9 cellular contexts compared by ENCODE assay signal in the genomic region with DNA sequence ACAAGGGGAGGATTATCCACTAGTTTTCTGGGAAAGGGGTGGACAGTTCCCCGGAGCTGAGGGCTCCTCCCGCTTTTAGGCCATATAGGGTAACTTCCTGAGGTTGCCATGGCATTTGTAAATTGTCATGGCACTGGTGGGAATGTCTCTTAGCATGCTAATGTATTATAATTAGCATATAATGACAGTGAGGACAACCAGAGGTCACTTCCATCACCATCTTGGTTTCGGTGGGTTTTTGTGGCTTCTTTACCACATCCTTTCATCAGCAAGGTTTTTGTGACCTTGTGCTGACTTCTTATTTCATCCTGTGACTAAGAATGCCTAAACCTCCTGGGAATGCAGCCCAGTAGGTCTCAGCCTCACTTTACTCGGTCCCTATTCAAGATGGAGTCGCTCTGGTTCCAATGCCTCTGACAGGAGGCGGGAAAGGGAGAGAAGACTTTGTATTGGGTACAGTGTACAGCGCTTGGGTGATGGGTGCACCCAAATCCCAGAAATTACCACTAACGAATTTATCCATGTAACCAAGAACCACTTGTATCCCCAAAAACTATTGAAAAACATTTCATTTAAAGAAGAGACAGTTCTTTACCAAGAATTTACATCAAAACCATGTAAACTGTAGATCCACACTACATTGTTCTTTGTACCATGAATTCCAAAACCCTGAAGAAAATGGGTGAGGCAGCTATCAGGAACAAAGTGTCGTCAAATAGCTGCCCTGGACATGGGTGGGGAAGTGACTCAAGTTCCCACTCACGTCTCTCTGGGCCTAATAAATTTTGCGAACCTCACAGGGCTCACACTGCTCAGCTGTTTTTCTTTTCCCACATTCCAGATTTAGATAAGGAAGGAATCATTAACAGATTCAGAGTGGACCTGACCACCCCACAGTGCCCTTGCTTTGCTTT. TPM values are rescaled to one million over a fixed set of nuclear protein-coding genes. Genes with fewer than 3 reads are reported as not detected.
DNase-seq lines count a peak whose midpoint lies in the region; ATAC-seq, FAIRE-seq and TF ChIP-seq lines count a peak whose summit lies in the region.
"Had no signal": no experiment of that assay in that cellular context is flagged by ENCODE, and none has a peak within 500 bp of the region (broad histone marks: within the 10 kb centered on the region; RNA-seq: fewer than 3 reads in every experiment).

No MANE protein-coding gene starts in this region.

- H3K27me3 ChIP-seq in lower lobe of right lung (ENCODE audit: low read depth) = peaks cover 11% of the 10 kb centered on the region
- no peaks in the 10 kb centered on the region for H3K27me3 ChIP-seq in tibial nerve

- intact Hi-C loops in lower lobe of right lung (cut with DNase I) = no loop called here

- peak; percentile 82 for FAIRE-seq in GM12891 (lab: Jason Lieb, UNC)

- TF ChIP-seq CTCF in lower lobe of right lung (IDR thresholded peaks at IDR 0.05) (no peak), tibial nerve (IDR thresholded peaks at IDR 0.05) (no peak)

- no peak for TF ChIP-seq EP300 in tibial nerve (IDR thresholded peaks at IDR 0.05)

- H3K36me3 ChIP-seq in lower lobe of right lung (no peaks in the 10 kb centered on the region), tibial nerve (no peaks in the 10 kb centered on the region)

- WGBS in tibial nerve, 2 donors = 72 to 76% methylated on average over 11 of the region's 11 CpGs

- H3K27ac ChIP-seq in lower lobe of right lung (no peak overlapping the region), tibial nerve (peak overlapping the region in 1 of 4 donors; percentile 30)

- no peak for DNase-seq in GM12891 (ENCODE audit: insufficient read length, low spot score)
- DNase-seq in T1000 (lab: John Stamatoyannopoulos, UW) = peak; percentile 26
- DNase-seq in lower lobe of right lung = no peak
- DNase-seq in tibial nerve (ENCODE audit: low spot score in 2 of 2) = no peak
- DNase-seq in cerebellum (ENCODE audit: low spot score) = no peak
- no peak for DNase-seq in epidermal melanocyte (ENCODE audit: insufficient read length, low spot score)
- no peak for DNase-seq in NCI-H774 (lab: John Stamatoyannopoulos, UW)
- DNase-seq: activated T-cell treated with anti-CD3 and anti-CD28 coated beads, Interleukin-2, amount 50 U/mL, for 1 hour had no signal

- H3K4me1 ChIP-seq in lower lobe of right lung = peaks cover 11% of the 10 kb centered on the region
- H3K4me1 ChIP-seq in tibial nerve = peaks cover 0 to 14% (median 0%) of the 10 kb centered on the region in 4 donors

- no peak for TF ChIP-seq POLR2A in GM12891 (IDR thresholded peaks at IDR 0.05; ENCODE audit: low read depth, low read length)
- TF ChIP-seq POLR2A in tibial nerve (IDR thresholded peaks at IDR 0.05) = no peak

- ATAC-seq in HG02678 (IDR thresholded peaks at IDR 0.05; ENCODE audit: unreplicated experiment) (peak; percentile 47), lower lobe of right lung (peak; percentile 36 to 39)

- H3K9me3 ChIP-seq in lower lobe of right lung (no peaks in the 10 kb centered on the region), tibial nerve (no peaks in the 10 kb centered on the region)

- no peak overlapping the region for H3K4me3 ChIP-seq in lower lobe of right lung
- no peak overlapping the region for H3K4me3 ChIP-seq in tibial nerve

TF ChIP-seq in GM12891, 5 proteins besides CTCF, POLR2A, EP300 and RAD21:
- TF ChIP-seq POLR2AphosphoS5 (IDR thresholded peaks at IDR 0.05; ENCODE audit: low read depth, low read length) (no peak), TAF1 (IDR thresholded peaks at IDR 0.05; ENCODE audit: low read depth, low read length) (no peak), SPI1 (IDR thresholded peaks at IDR 0.05; ENCODE audit: low read depth, low read length) (peak; percentile 14; the same call in 1 of the 2 replicates), PAX5 (IDR thresholded peaks at IDR 0.05; ENCODE audit: insufficient read depth, low read length, severe bottlenecking) (no peak), POU2F2 (IDR thresholded peaks at IDR 0.05; ENCODE audit: low read depth, low read length) (peak; percentile 94)

RNA-seq across cellular contexts. Expression of a gene that starts 8.9 kb away (rescaled TPM):
- 67.7 TPM for polyA plus RNA-seq in GM12891 (2012; ENCODE audit: low read depth, missing spikeins)
- total RNA-seq in lower lobe of right lung (1.7 TPM), tibial nerve (10 to 100 TPM in 1 of 4 donors, 1 to 10 TPM in 3; 1.9 to 15.7 (median 5.2) TPM), cerebellum (1.2 TPM)

RNA-seq across cellular contexts. Expression of a gene that starts 50.6 kb away (rescaled TPM):
- polyA plus RNA-seq in GM12891 (2012; ENCODE audit: low read depth, missing spikeins) = 6.8 TPM
- total RNA-seq in lower lobe of right lung (14.2 TPM), tibial nerve (10 to 100 TPM in 1 of 4 donors, 1 to 10 TPM in 3; 2.8 to 10.5 (median 6.2) TPM), cerebellum (0.45 TPM)

RNA-seq across cellular contexts. Expression of a gene that starts 52.1 kb away (rescaled TPM):
- not detected for polyA plus RNA-seq in GM12891 (2012; ENCODE audit: low read depth, missing spikeins)
- total RNA-seq in lower lobe of right lung = not detected
- total RNA-seq in tibial nerve = not detected
- total RNA-seq in cerebellum = not detected
